1 cellular context compared by ENCODE assay signal in genomic region chr17:7867881-7868329, GRCh38.
TF ChIP-seq lines count a peak whose summit lies in the region.

No MANE protein-coding gene starts in this region.

TF ChIP-seq in HepG2, 621 proteins besides CTCF, POLR2A, EP300 and RAD21:
- TF ChIP-seq ZNF263 (CRISPR knock-in tag; IDR thresholded peaks at IDR 0.05), result peak; percentile 40; the same call in 1 of the 2 replicates
- no peak for TF ChIP-seq DPF2 (CRISPR knock-in tag; IDR thresholded peaks at IDR 0.05; ENCODE audit: borderline replicate concordance, low read depth)
- no peak for TF ChIP-seq PRDM10 (CRISPR knock-in tag; IDR thresholded peaks at IDR 0.05; ENCODE audit: low read depth)
TF ChIP-seq in HepG2: peak in this region for 1.
